9 cellular contexts compared by ENCODE assay signal in the genomic region with DNA sequence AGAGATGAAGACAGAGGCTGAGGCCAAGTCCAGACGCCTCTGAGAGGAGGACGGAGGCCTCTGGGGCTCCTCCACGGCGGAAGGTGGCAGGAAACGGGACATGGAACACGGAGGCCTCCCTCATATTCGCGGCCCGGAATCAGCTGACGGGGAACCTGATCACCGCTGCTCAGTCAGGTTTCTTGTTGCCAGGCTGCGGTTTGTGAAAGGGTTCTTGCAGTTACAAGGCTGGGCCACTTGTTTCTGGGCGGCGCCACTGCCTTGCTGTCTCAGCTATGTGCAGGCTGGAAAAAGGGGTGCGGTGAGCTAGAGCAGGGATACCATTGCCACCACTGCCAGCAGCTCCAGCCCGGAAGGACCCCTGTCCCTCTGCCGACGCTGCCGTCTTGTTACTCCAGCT. TPM values are rescaled to one million over a fixed set of nuclear protein-coding genes. Genes with fewer than 3 reads are reported as not detected.
DNase-seq lines count a peak whose midpoint lies in the region; ATAC-seq and TF ChIP-seq lines count a peak whose summit lies in the region.
"Had no signal": no experiment of that assay in that cellular context is flagged by ENCODE, and none has a peak within 500 bp of the region (broad histone marks: within the 10 kb centered on the region; RNA-seq: fewer than 3 reads in every experiment).

No MANE protein-coding gene starts in this region.

- ATAC-seq in HG02885 (IDR thresholded peaks at IDR 0.05; ENCODE audit: poor library complexity, unreplicated experiment), result peak; percentile 93
- no peak for ATAC-seq in GM19467 (IDR thresholded peaks at IDR 0.05; ENCODE audit: unreplicated experiment)

- no peaks in the 10 kb centered on the region for H3K36me3 ChIP-seq in right atrium auricular region

- no peaks in the 10 kb centered on the region for H3K9me3 ChIP-seq in right atrium auricular region

- peak; percentile 32 for DNase-seq in myocyte (ENCODE audit: low read depth)
- no peak for DNase-seq in NCI-H2227 treated with DMSO at 0.1 percent for 48 hours (lab: John Stamatoyannopoulos, UW)
- DNase-seq in NOMO-1 treated with DMSO at 0.1 percent for 48 hours (lab: John Stamatoyannopoulos, UW; ENCODE audit: unreplicated experiment), result no peak
- no peak for DNase-seq in right atrium auricular region (ENCODE audit: low spot score)
- DNase-seq: NCI-H2081 had no signal

- H3K27ac ChIP-seq in right atrium auricular region, result no peak overlapping the region

- no peak overlapping the region for H3K4me3 ChIP-seq in WI38 (ENCODE audit: low read depth, low read length)
- H3K4me3 ChIP-seq in right atrium auricular region, result no peak overlapping the region

- TF ChIP-seq CTCF in GM12874 (IDR thresholded peaks at IDR 0.05; ENCODE audit: insufficient read depth, low read depth, low read length) (peak; percentile 65; the same call in 1 of the 2 replicates), WI38 (IDR thresholded peaks at IDR 0.05; ENCODE audit: low read depth, low read length) (peak; percentile 31), right atrium auricular region (IDR thresholded peaks at IDR 0.05) (no peak)

- no peaks in the 10 kb centered on the region for H3K27me3 ChIP-seq in right atrium auricular region

- H3K4me1 ChIP-seq in right atrium auricular region, result no peaks in the 10 kb centered on the region

RNA-seq across cellular contexts. Expression of gene MMP1, which starts 10.0 kb away (rescaled TPM):
- total RNA-seq in myocyte (0.10 and 0.94 TPM in 2 replicates), right atrium auricular region (under 1 TPM in 1 of 2 donors, not detected in 1; 0.16 TPM)
- 2.6 TPM for polyA plus RNA-seq in myocyte (2012)

RNA-seq across cellular contexts. Expression of gene MMP10, which starts 27.5 kb away (rescaled TPM):
- total RNA-seq in myocyte (not detected in 2 replicates), right atrium auricular region (not detected)
- 0.10 TPM for polyA plus RNA-seq in myocyte (2012)

RNA-seq across cellular contexts. Expression of gene MMP3, which starts 35.5 kb away (rescaled TPM):
- total RNA-seq in myocyte (0.31 TPM in 1 of 2 replicates, not detected in the other), right atrium auricular region (not detected)
- polyA plus RNA-seq in myocyte (2012), result not detected

Comparison
In these comparisons a context has a peak if more than half of its experiments do, and no peak if none do; other contexts are left out.
1. CTCF ChIP-seq: peak in GM12874 (single experiment) and WI38 (single experiment); none in right atrium auricular region (0 of 2).